In the genomic region with DNA sequence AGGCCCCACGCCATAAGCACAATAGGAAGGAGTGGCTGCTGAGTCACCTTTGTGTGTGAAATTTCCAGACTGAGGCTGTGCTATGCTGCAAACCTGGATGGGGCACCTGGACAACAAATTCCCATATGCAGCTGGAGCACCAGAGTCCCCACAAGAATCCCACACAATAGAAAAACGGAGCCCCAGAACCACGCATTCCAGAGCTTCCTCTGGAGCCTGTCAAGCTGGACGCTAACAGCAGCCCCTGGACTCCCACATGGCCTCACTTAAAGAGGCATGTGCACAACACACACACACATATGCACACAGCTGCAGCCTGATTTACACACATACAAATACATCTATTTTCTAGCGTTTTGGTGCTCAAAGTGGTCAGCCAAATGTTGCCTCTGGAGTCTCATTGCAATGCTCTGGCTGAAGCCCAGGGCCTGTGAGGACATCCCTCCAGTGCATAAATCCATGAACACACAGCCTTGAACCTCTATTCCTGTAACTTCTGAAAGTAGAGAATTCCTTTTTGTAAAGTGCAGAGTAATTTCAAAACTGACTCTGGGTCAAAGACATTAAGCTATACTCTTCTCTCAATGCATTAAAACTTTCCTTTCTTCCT, we compare ENCODE assay signal across 1 cellular context.
TF ChIP-seq lines count a peak whose summit lies in the region.

No MANE protein-coding gene starts in this region.

TF ChIP-seq in HepG2, 621 proteins besides CTCF, POLR2A, EP300 and RAD21:
- no peak for TF ChIP-seq SYNCRIP (IDR thresholded peaks at IDR 0.05; ENCODE audit: insufficient read depth, low read depth, low read length)
- TF ChIP-seq, protein P1, sequence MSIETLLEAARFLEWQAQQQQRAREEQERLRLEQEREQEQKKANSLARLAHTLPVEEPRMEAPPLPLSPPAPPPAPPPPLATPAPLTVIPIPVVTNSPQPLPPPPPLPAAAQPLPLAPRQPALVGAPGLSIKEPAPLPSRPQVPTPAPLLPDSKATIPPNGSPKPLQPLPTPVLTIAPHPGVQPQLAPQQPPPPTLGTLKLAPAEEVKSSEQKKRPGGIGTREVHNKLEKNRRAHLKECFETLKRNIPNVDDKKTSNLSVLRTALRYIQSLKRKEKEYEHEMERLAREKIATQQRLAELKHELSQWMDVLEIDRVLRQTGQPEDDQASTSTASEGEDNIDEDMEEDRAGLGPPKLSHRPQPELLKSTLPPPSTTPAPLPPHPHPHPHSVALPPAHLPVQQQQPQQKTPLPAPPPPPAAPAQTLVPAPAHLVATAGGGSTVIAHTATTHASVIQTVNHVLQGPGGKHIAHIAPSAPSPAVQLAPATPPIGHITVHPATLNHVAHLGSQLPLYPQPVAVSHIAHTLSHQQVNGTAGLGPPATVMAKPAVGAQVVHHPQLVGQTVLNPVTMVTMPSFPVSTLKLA (IDR thresholded peaks at IDR 0.05), result peak; percentile 31; the same call in 1 of the 2 replicates
